ENCODE assay signal across 11 cellular contexts in the genomic region with DNA sequence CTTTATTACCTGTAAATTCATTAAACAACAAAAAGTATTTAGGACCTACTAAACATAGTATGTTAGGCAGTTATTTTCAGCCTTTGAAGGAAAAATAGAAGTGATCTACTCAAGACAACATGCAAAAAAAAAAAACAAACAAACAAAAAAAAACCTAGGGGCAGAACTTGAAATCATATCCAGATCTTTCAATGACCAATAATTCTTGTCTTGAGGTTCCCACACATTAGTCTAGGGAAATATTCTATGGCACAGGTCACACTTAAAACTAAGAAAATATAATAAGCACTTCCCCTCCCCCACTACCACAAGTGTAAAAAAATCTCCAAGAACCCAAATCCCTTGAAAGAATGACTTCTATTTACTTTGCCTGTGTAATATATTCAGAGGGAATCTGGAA. TPM values are rescaled to one million over a fixed set of nuclear protein-coding genes. Genes with fewer than 3 reads are reported as not detected.
A peak's percentile ranks its signal among the peaks of the same experiment; 100 is the strongest.
DNase-seq lines count a peak whose midpoint lies in the region; ATAC-seq and TF ChIP-seq lines count a peak whose summit lies in the region.
"Had no signal": no experiment of that assay in that cellular context is flagged by ENCODE, and none has a peak within 500 bp of the region (broad histone marks: within the 10 kb centered on the region; RNA-seq: fewer than 3 reads in every experiment).

No MANE protein-coding gene starts in this region.

- H3K4me3 ChIP-seq in GM06990 (replicated peaks; ENCODE audit: low read depth, low read length) (peak overlapping the region; percentile 97), psoas muscle (peak overlapping the region; percentile 96)

- H3K4me1 ChIP-seq in psoas muscle, result peaks cover 4% of the 10 kb centered on the region

- H3K9me3 Mint-ChIP-seq in IgD-negative memory B cell (no peaks in the 10 kb centered on the region), MCF 10A (ENCODE audit: unreplicated experiment) (no peaks in the 10 kb centered on the region)

- no peaks in the 10 kb centered on the region; the same call in none of the 2 replicates for H3K36me3 ChIP-seq in GM06990 (ENCODE audit: control insufficient read depth, insufficient read depth, low read length)
- no peaks in the 10 kb centered on the region for H3K36me3 ChIP-seq in psoas muscle (ENCODE audit: insufficient read depth in 1 of 2, low read depth in 1 of 2)

- intact Hi-C loops in MCF 10A (cut with micrococcal nuclease), result loop anchor here (5.0 kb wide), 3 partner anchors 72 to 152 kb away; no protein-coding TSS in a partner anchor
- intact Hi-C loops in psoas muscle (cut with DNase I), result loop anchor here in 1 of 2 donors (5.0 kb wide), 2 partner anchors 88 to 172 kb away; no protein-coding TSS in a partner anchor

- CTCF ChIA-PET in MCF 10A (lab: Yijun Ruan, JAX), result interaction anchor here (0.6 to 1.4 kb wide), 2 partner anchors 171 to 347 kb away, joined by 3 to 5 read pairs; no protein-coding TSS in a partner anchor

- no peak for DNase-seq in GM06990 (ENCODE audit: extremely low read depth, insufficient read length)
- no peak for DNase-seq in MCF 10A (ENCODE audit: unreplicated experiment)
- DNase-seq in psoas muscle, result no peak
- no peak for DNase-seq in NCI-H2227 treated with DMSO at 0.1 percent for 48 hours (lab: John Stamatoyannopoulos, UW)
- DNase-seq in NCI-H128 (lab: John Stamatoyannopoulos, UW; ENCODE audit: unreplicated experiment), result no peak
- no peak for DNase-seq in RPMI8226
- DNase-seq: cerebellar nuclear complex, kidney, NCI-H2171 treated with DMSO at 0.1 percent for 48 hours, PC-9 had no signal

- POLR2A ChIA-PET in MCF 10A (lab: Yijun Ruan, JAX), result interaction anchor here (0.6 to 3.2 kb wide), 14 partner anchors 7 to 383 kb away, joined by 3 to 43 read pairs (median 6); a partner anchor contains a TSS

- no peak for ATAC-seq in psoas muscle

- BruUV-seq in MCF 10A (replicated peaks; lab: Mats Ljungman, UMichigan), result no TSS peak

- TF ChIP-seq CTCF in GM06990 (IDR thresholded peaks at IDR 0.05; ENCODE audit: insufficient read depth, low read length, poor library complexity, severe bottlenecking), result no peak
- TF ChIP-seq CTCF in MCF 10A (IDR thresholded peaks at IDR 0.05; ENCODE audit: unreplicated experiment), result no peak
- TF ChIP-seq CTCF in psoas muscle (IDR thresholded peaks at IDR 0.05), result no peak

- no peak overlapping the region for H3K27ac ChIP-seq in psoas muscle
- H3K27ac ChIP-seq: PC-9 had no signal

- no peaks in the 10 kb centered on the region for H3K27me3 ChIP-seq in GM06990 (replicated peaks; ENCODE audit: control insufficient read depth, insufficient read depth, low read length)
- H3K27me3 ChIP-seq in psoas muscle (ENCODE audit: insufficient read depth in 3 of 3, low read length in 2 of 3), result no peaks in the 10 kb centered on the region

- H3K27ac Mint-ChIP-seq in IgD-negative memory B cell, result no peak overlapping the region
- H3K27ac Mint-ChIP-seq in MCF 10A (ENCODE audit: low read depth, unreplicated experiment), result peak overlapping the region; percentile 95

- H3K4me3 Mint-ChIP-seq in IgD-negative memory B cell, result peak overlapping the region in 3 of 4 donors; percentile 67 to 98 (median 78)
- H3K4me3 Mint-ChIP-seq in MCF 10A (ENCODE audit: unreplicated experiment), result peak overlapping the region; percentile 88

- H3K27me3 Mint-ChIP-seq in IgD-negative memory B cell (no peaks in the 10 kb centered on the region), MCF 10A (ENCODE audit: insufficient read depth, unreplicated experiment) (no peaks in the 10 kb centered on the region)

- no peaks in the 10 kb centered on the region for H3K9me3 ChIP-seq in psoas muscle

- peaks cover 4% of the 10 kb centered on the region for H3K36me3 Mint-ChIP-seq in IgD-negative memory B cell
- no peaks in the 10 kb centered on the region for H3K36me3 Mint-ChIP-seq in MCF 10A (ENCODE audit: insufficient read depth, unreplicated experiment)

- H3K4me1 Mint-ChIP-seq in IgD-negative memory B cell (peaks cover 40 to 59% (median 50%) of the 10 kb centered on the region in 3 donors), MCF 10A (ENCODE audit: insufficient read depth, unreplicated experiment) (peaks cover 28% of the 10 kb centered on the region)

RNA-seq across cellular contexts. Expression of a gene that starts 3.6 kb away (rescaled TPM):
- 23.9 TPM for polyA plus RNA-seq in IgD-negative memory B cell
- total RNA-seq in MCF 10A (2022), result 13.5 and 16.3 TPM in 2 replicates
- 1 to 10 TPM; 5.7 to 7.6 (median 6.9) TPM for total RNA-seq in psoas muscle
- 1 to 10 TPM; 4.4 to 7.1 (median 5.9) TPM for polyA plus RNA-seq in psoas muscle
